1 cellular context compared by ENCODE assay signal in the genomic region with DNA sequence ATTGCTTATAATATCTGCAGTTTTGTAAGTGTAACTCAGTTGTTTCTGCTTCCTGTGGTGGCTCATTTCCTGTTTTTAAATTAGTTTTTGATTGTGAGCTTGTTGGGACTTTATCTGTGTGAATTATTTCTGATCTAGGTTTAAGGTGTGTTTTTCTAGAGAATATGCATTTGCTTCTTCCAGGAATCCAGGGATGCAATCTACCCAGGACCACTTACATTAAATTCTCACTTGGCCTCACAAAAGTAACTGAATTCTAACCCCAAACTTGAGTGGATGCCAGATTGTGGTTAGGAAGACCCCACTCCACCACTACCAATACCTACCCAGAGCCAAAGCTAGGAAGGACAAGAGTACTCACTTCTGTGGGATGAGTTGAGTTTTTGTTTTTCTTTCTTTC.
A peak's percentile ranks its signal among the peaks of the same experiment; 100 is the strongest.
TF ChIP-seq lines count a peak whose summit lies in the region.

No MANE protein-coding gene starts in this region.

TF ChIP-seq in GM12878, 131 proteins besides CTCF, POLR2A, EP300 and RAD21:
- TF ChIP-seq SMARCA5 (IDR thresholded peaks at IDR 0.05): no peak
- no peak for TF ChIP-seq POLR2AphosphoS5 (IDR thresholded peaks at IDR 0.05; ENCODE audit: low read length)
- no peak for TF ChIP-seq ATF7 (IDR thresholded peaks at IDR 0.05; ENCODE audit: low read depth)
- peak; percentile 39; the same call in 1 of the 2 replicates for TF ChIP-seq RUNX3 (IDR thresholded peaks at IDR 0.05; ENCODE audit: low read length)
- peak; percentile 72; the same call in 1 of the 2 replicates for TF ChIP-seq SPI1 (IDR thresholded peaks at IDR 0.05; ENCODE audit: borderline replicate concordance, insufficient read depth, low read depth, low read length)
- TF ChIP-seq, protein P1, sequence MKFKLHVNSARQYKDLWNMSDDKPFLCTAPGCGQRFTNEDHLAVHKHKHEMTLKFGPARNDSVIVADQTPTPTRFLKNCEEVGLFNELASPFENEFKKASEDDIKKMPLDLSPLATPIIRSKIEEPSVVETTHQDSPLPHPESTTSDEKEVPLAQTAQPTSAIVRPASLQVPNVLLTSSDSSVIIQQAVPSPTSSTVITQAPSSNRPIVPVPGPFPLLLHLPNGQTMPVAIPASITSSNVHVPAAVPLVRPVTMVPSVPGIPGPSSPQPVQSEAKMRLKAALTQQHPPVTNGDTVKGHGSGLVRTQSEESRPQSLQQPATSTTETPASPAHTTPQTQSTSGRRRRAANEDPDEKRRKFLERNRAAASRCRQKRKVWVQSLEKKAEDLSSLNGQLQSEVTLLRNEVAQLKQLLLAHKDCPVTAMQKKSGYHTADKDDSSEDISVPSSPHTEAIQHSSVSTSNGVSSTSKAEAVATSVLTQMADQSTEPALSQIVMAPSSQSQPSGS (IDR thresholded peaks at IDR 0.05; ENCODE audit: low read length): no peak
- no peak for TF ChIP-seq ZNF217 (IDR thresholded peaks at IDR 0.05)
- TF ChIP-seq BACH1 (IDR thresholded peaks at IDR 0.05; ENCODE audit: borderline replicate concordance): no peak
